Comparison of ENCODE assay signal across 1 cellular context in genomic region chr16:86572041-86572521, GRCh38.
TF ChIP-seq lines count a peak whose summit lies in the region.

No MANE protein-coding gene starts in this region.

TF ChIP-seq in GM23338, 12 proteins besides CTCF, POLR2A, EP300 and RAD21 (continued from another document):
- TF ChIP-seq ZNF114 (CRISPR knock-in tag; IDR thresholded peaks at IDR 0.05) = no peak
- TF ChIP-seq ETS1 (IDR thresholded peaks at IDR 0.05) = no peak
- TF ChIP-seq NANOG (IDR thresholded peaks at IDR 0.05; ENCODE audit: borderline replicate concordance) = no peak
- no peak for TF ChIP-seq CREB1 (CRISPR knock-in tag; IDR thresholded peaks at IDR 0.05; ENCODE audit: low read depth)
- no peak for TF ChIP-seq POLR2AphosphoS5 (IDR thresholded peaks at IDR 0.05; ENCODE audit: low read depth)
- no peak for TF ChIP-seq ZNF462 (CRISPR knock-in tag; IDR thresholded peaks at IDR 0.05)
